In genomic region chr7:149770728-149771127, GRCh38 we compare ENCODE assay signal across 1 cellular context.
TF ChIP-seq lines count a peak whose summit lies in the region.

No MANE protein-coding gene starts in this region.

TF ChIP-seq in A549, 52 proteins besides CTCF, POLR2A, EP300 and RAD21 (continued from another document):
- TF ChIP-seq RFX5 (IDR thresholded peaks at IDR 0.05) (no peak), JUN (IDR thresholded peaks at IDR 0.05) (no peak), HES2 (IDR thresholded peaks at IDR 0.05) (no peak), POLR2AphosphoS2 (conservative IDR thresholded peaks at IDR 0.05; ENCODE audit: low read length) (no peak), NPAS2 (CRISPR knock-in tag; IDR thresholded peaks at IDR 0.05; ENCODE audit: borderline replicate concordance) (no peak)
TF ChIP-seq in A549: peak in this region for 0.
